Comparison of ENCODE assay signal across 2 cellular contexts in genomic region chr2:133817680-133818566, GRCh38.
A peak's percentile ranks its signal among the peaks of the same experiment; 100 is the strongest.
TF ChIP-seq lines count a peak whose summit lies in the region.

No MANE protein-coding gene starts in this region.

TF ChIP-seq in A549, 52 proteins besides CTCF, POLR2A, EP300 and RAD21 (continued from another document):
- peak; percentile 79; the same call in 1 of the 3 replicates for TF ChIP-seq BCL3 (IDR thresholded peaks at IDR 0.05)
- no peak for TF ChIP-seq CBX2 (IDR thresholded peaks at IDR 0.05; ENCODE audit: borderline replicate concordance, low read depth)
- 0 out of 2 replicates have a peak, but pooled peaks have one; percentile 15 for TF ChIP-seq PBX3 (IDR thresholded peaks at IDR 0.05)
- no peak for TF ChIP-seq CHD2 (IDR thresholded peaks at IDR 0.05; ENCODE audit: low read length, partially characterized antibody)
- TF ChIP-seq HES2 (IDR thresholded peaks at IDR 0.05), result peak; percentile 47
- TF ChIP-seq E2F6 (IDR thresholded peaks at IDR 0.05; ENCODE audit: borderline replicate concordance, low read depth), result no peak
- 0 out of 2 replicates have a peak, but pooled peaks have one; percentile 30 for TF ChIP-seq ESRRA (IDR thresholded peaks at IDR 0.05; ENCODE audit: borderline replicate concordance, low read length)
- no peak for TF ChIP-seq KDM1A (IDR thresholded peaks at IDR 0.05; ENCODE audit: low read depth)
- no peak for TF ChIP-seq USF2 (IDR thresholded peaks at IDR 0.05)
- no peak for TF ChIP-seq POLR2AphosphoS2 (conservative IDR thresholded peaks at IDR 0.05; ENCODE audit: low read length)
- no peak; the same call in 1 of the 2 replicates for TF ChIP-seq HDAC2 (IDR thresholded peaks at IDR 0.05)

TF ChIP-seq in HEK293, 187 proteins besides CTCF, POLR2A, EP300 and RAD21 (continued from another document):
- TF ChIP-seq ZNF692 (tag by site-specific recombination; IDR thresholded peaks at IDR 0.05) (peak; percentile 60; the same call in 1 of the 2 replicates), HOXD13 (CRISPR knock-in tag; IDR thresholded peaks at IDR 0.05; ENCODE audit: borderline replicate concordance) (peak; percentile 78), ZNF214 (tag by site-specific recombination; IDR thresholded peaks at IDR 0.05; ENCODE audit: borderline replicate concordance) (no peak), SP7 (tag by site-specific recombination; IDR thresholded peaks at IDR 0.05) (peak; percentile 88), PRDM10 (tag by site-specific recombination; IDR thresholded peaks at IDR 0.05) (peak; percentile 30), OSR2 (tag by site-specific recombination; IDR thresholded peaks at IDR 0.05) (peak; percentile 88), ZNF394 (tag by site-specific recombination; IDR thresholded peaks at IDR 0.05; ENCODE audit: borderline replicate concordance) (peak; percentile 47; the same call in 1 of the 2 replicates), ZNF624 (tag by site-specific recombination; IDR thresholded peaks at IDR 0.05) (no peak), ZFP69B (tag by site-specific recombination; IDR thresholded peaks at IDR 0.05) (peak; percentile 42; the same call in 1 of the 2 replicates), ZNF670 (tag by site-specific recombination; IDR thresholded peaks at IDR 0.05; ENCODE audit: low read depth) (no peak), WT1 (tag by site-specific recombination; IDR thresholded peaks at IDR 0.05) (peak; percentile 80), ZNF366 (tag by site-specific recombination; conservative IDR thresholded peaks at IDR 0.05) (peak; percentile 83), ZNF18 (tag by site-specific recombination; IDR thresholded peaks at IDR 0.05) (no peak), SP3 (tag by site-specific recombination; IDR thresholded peaks at IDR 0.05) (0 out of 2 replicates have a peak, but pooled peaks have one; percentile 13), HIC1 (tag by site-specific recombination; IDR thresholded peaks at IDR 0.05) (0 out of 2 replicates have a peak, but pooled peaks have one; percentile 30), SP2 (tag by site-specific recombination; IDR thresholded peaks at IDR 0.05) (peak; percentile 21; the same call in 1 of the 2 replicates), ZBTB21 (tag by site-specific recombination; IDR thresholded peaks at IDR 0.05) (0 out of 2 replicates have a peak, but pooled peaks have one; percentile 12)
